Comparison of ENCODE assay signal across 1 cellular context in the genomic region with DNA sequence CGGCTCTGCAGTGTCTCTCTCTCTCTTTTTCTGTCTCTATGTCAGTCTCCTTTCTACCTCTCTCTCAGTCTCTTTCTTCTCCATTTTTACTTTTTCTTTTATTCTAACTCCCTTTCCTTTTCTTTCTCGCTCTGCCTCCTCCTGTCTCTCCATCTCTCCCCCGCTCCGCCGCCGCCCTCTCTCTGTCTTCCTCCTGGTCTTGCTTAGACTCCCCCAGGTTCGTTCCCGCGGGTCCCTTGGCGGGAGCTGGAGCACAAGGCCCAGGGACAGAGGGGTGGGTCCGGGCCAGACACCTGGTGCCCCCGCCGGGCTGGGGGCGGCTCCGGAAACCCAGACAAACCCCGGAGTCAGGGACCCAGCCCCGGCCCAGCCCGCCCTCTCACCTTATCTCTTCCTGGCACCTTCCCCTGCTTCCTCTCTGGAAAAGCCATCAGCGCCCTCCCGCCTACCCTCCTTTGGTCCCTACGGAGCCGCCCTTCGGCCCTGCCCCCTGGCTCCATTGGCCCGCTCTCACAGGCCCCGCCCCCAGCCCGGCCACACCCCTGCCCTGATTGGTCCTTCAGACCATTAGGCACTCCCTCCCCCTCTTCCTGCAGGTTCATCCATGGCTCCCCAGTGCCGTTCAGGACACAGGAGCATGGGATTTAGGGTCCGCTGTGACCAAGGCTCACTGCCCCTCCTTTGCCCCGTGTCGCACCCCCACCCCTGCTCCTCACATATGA.
TF ChIP-seq lines count a peak whose summit lies in the region.

No MANE protein-coding gene starts in this region.

TF ChIP-seq in K562, 482 proteins besides CTCF, POLR2A, EP300 and RAD21 (continued from another document):
- TF ChIP-seq ELK3 (CRISPR knock-in tag; IDR thresholded peaks at IDR 0.05) (no peak), FOXP4 (CRISPR knock-in tag; IDR thresholded peaks at IDR 0.05; ENCODE audit: borderline replicate concordance) (no peak), ARID1B (IDR thresholded peaks at IDR 0.05) (peak; percentile 93), DPF2 (IDR thresholded peaks at IDR 0.05) (peak; percentile 93), KHSRP (IDR thresholded peaks at IDR 0.05) (no peak), BCL6 (CRISPR knock-in tag; IDR thresholded peaks at IDR 0.05) (no peak), C11orf30 (IDR thresholded peaks at IDR 0.05; ENCODE audit: low read depth) (no peak), ATF7 (IDR thresholded peaks at IDR 0.05) (0 out of 2 replicates have a peak, but pooled peaks have one; percentile 26), ZEB2 (IDR thresholded peaks at IDR 0.05) (peak; percentile 83), MTA2 (IDR thresholded peaks at IDR 0.05; ENCODE audit: low read depth) (peak; percentile 64), FOS (IDR thresholded peaks at IDR 0.05; ENCODE audit: extremely low read depth, insufficient read length) (peak; percentile 61), NFIC (IDR thresholded peaks at IDR 0.05) (peak; percentile 50; the same call in 1 of the 2 replicates), SMARCE1 (IDR thresholded peaks at IDR 0.05) (peak; percentile 87), GABPB1 (CRISPR knock-in tag; IDR thresholded peaks at IDR 0.05) (peak; percentile 64; the same call in 1 of the 2 replicates), ETV1 (tag; conservative IDR thresholded peaks at IDR 0.05; ENCODE audit: low read depth) (peak; percentile 92), SNRNP70 (optimal IDR thresholded peaks at IDR 0.05; ENCODE audit: low read depth, low read length) (no peak), SP2 (IDR thresholded peaks at IDR 0.05; ENCODE audit: extremely low read depth, low read depth, low read length, poor library complexity, severe bottlenecking) (peak; percentile 26), NR3C1 (CRISPR knock-in tag; IDR thresholded peaks at IDR 0.05) (no peak), JUND (IDR thresholded peaks at IDR 0.05; ENCODE audit: borderline replicate concordance, low read depth, low read length) (no peak), JUND (tag; IDR thresholded peaks at IDR 0.05; ENCODE audit: borderline replicate concordance, low read depth, low read length) (0 out of 3 replicates have a peak, but pooled peaks have one; percentile 16), TAL1 (IDR thresholded peaks at IDR 0.05) (peak; percentile 81), CBFA2T2 (conservative IDR thresholded peaks at IDR 0.05) (peak; percentile 80), NFRKB (IDR thresholded peaks at IDR 0.05; ENCODE audit: low read depth) (peak; percentile 66; the same call in 1 of the 2 replicates), HDAC2 (IDR thresholded peaks at IDR 0.05) (peak; percentile 58), ZFP36 (IDR thresholded peaks at IDR 0.05; ENCODE audit: low read depth, low read length, partially characterized antibody) (peak; percentile 96), NBN (IDR thresholded peaks at IDR 0.05; ENCODE audit: low read depth) (peak; percentile 38; the same call in 1 of the 2 replicates), GABPA (tag; conservative IDR thresholded peaks at IDR 0.05; ENCODE audit: low read depth) (peak; percentile 40; the same call in 1 of the 2 replicates), SMAD4 (CRISPR knock-in tag; conservative IDR thresholded peaks at IDR 0.05) (peak; percentile 88; the same call in 1 of the 2 replicates), SMARCA5 (IDR thresholded peaks at IDR 0.05) (peak; percentile 91)
- TF ChIP-seq, protein P1, sequence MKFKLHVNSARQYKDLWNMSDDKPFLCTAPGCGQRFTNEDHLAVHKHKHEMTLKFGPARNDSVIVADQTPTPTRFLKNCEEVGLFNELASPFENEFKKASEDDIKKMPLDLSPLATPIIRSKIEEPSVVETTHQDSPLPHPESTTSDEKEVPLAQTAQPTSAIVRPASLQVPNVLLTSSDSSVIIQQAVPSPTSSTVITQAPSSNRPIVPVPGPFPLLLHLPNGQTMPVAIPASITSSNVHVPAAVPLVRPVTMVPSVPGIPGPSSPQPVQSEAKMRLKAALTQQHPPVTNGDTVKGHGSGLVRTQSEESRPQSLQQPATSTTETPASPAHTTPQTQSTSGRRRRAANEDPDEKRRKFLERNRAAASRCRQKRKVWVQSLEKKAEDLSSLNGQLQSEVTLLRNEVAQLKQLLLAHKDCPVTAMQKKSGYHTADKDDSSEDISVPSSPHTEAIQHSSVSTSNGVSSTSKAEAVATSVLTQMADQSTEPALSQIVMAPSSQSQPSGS (CRISPR knock-in tag; IDR thresholded peaks at IDR 0.05) = no peak
- TF ChIP-seq, protein P2, sequence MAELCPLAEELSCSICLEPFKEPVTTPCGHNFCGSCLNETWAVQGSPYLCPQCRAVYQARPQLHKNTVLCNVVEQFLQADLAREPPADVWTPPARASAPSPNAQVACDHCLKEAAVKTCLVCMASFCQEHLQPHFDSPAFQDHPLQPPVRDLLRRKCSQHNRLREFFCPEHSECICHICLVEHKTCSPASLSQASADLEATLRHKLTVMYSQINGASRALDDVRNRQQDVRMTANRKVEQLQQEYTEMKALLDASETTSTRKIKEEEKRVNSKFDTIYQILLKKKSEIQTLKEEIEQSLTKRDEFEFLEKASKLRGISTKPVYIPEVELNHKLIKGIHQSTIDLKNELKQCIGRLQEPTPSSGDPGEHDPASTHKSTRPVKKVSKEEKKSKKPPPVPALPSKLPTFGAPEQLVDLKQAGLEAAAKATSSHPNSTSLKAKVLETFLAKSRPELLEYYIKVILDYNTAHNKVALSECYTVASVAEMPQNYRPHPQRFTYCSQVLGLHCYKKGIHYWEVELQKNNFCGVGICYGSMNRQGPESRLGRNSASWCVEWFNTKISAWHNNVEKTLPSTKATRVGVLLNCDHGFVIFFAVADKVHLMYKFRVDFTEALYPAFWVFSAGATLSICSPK (IDR thresholded peaks at IDR 0.05; ENCODE audit: borderline replicate concordance) = 0 out of 2 replicates have a peak, but pooled peaks have one; percentile 74
- TF ChIP-seq, protein P3, sequence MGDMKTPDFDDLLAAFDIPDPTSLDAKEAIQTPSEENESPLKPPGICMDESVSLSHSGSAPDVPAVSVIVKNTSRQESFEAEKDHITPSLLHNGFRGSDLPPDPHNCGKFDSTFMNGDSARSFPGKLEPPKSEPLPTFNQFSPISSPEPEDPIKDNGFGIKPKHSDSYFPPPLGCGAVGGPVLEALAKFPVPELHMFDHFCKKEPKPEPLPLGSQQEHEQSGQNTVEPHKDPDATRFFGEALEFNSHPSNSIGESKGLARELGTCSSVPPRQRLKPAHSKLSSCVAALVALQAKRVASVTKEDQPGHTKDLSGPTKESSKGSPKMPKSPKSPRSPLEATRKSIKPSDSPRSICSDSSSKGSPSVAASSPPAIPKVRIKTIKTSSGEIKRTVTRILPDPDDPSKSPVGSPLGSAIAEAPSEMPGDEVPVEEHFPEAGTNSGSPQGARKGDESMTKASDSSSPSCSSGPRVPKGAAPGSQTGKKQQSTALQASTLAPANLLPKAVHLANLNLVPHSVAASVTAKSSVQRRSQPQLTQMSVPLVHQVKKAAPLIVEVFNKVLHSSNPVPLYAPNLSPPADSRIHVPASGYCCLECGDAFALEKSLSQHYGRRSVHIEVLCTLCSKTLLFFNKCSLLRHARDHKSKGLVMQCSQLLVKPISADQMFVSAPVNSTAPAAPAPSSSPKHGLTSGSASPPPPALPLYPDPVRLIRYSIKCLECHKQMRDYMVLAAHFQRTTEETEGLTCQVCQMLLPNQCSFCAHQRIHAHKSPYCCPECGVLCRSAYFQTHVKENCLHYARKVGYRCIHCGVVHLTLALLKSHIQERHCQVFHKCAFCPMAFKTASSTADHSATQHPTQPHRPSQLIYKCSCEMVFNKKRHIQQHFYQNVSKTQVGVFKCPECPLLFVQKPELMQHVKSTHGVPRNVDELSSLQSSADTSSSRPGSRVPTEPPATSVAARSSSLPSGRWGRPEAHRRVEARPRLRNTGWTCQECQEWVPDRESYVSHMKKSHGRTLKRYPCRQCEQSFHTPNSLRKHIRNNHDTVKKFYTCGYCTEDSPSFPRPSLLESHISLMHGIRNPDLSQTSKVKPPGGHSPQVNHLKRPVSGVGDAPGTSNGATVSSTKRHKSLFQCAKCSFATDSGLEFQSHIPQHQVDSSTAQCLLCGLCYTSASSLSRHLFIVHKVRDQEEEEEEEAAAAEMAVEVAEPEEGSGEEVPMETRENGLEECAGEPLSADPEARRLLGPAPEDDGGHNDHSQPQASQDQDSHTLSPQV (IDR thresholded peaks at IDR 0.05) = peak; percentile 84; the same call in 1 of the 2 replicates
- TF ChIP-seq, protein P4, sequence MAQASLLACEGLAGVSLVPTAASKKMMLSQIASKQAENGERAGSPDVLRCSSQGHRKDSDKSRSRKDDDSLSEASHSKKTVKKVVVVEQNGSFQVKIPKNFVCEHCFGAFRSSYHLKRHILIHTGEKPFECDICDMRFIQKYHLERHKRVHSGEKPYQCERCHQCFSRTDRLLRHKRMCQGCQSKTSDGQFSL (CRISPR knock-in tag; IDR thresholded peaks at IDR 0.05) = peak; percentile 80
- TF ChIP-seq, protein P4 (tag; IDR thresholded peaks at IDR 0.05) = no peak
- TF ChIP-seq, protein P5, sequence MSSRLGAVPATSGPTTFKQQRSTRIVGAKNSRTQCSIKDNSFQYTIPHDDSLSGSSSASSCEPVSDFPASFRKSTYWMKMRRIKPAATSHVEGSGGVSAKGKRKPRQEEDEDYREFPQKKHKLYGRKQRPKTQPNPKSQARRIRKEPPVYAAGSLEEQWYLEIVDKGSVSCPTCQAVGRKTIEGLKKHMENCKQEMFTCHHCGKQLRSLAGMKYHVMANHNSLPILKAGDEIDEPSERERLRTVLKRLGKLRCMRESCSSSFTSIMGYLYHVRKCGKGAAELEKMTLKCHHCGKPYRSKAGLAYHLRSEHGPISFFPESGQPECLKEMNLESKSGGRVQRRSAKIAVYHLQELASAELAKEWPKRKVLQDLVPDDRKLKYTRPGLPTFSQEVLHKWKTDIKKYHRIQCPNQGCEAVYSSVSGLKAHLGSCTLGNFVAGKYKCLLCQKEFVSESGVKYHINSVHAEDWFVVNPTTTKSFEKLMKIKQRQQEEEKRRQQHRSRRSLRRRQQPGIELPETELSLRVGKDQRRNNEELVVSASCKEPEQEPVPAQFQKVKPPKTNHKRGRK (tag; IDR thresholded peaks at IDR 0.05) = peak; percentile 89
